ENCODE assay signal across 14 cellular contexts in the genomic region with DNA sequence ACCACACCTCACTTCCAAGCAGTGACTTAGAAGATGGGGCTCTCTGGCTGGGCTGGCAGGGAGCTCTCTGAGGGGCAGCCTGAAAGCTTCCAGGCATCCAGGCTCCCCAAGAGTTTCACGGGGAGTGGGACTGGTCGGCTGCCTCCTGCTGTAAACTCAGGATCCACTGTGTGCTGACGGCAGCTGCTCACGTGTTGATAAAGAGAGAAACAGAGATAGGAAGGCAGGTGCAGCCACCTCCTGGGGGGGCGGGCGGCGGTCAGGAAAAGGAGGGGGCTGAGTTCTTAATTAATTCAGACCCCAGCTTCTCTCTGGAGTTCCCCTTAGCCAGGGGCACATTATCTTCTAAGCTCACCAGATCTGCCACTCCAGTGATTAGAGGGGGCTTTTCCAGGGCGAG.
DNase-seq lines count a peak whose midpoint lies in the region; TF ChIP-seq lines count a peak whose summit lies in the region.
"Had no signal": no experiment of that assay in that cellular context is flagged by ENCODE, and none has a peak within 500 bp of the region (broad histone marks: within the 10 kb centered on the region; RNA-seq: fewer than 3 reads in every experiment).

No MANE protein-coding gene starts in this region.

- no peaks in the 10 kb centered on the region for H3K4me1 Mint-ChIP-seq in neural crest cell

- peaks cover 20% of the 10 kb centered on the region for H3K27me3 Mint-ChIP-seq in neural crest cell (ENCODE audit: low read depth)

- peak overlapping the region; percentile 58 for H3K27ac Mint-ChIP-seq in neural crest cell (ENCODE audit: unreplicated experiment)

- H3K4me3 Mint-ChIP-seq in neural crest cell: no peak overlapping the region

- peak; percentile 24 to 84 (median 66) for DNase-seq in NCI-H1417 (lab: John Stamatoyannopoulos, UW)
- no peak for DNase-seq in NCI-H1417 treated with DMSO at 0.1 percent for 48 hours (lab: John Stamatoyannopoulos, UW)
- peak; percentile 64 for DNase-seq in NCI-H146 treated with DMSO at 0.1 percent for 48 hours (lab: John Stamatoyannopoulos, UW; ENCODE audit: unreplicated experiment)
- peak; percentile 67 for DNase-seq in NCI-H345 treated with DMSO at 0.1 percent for 48 hours (lab: John Stamatoyannopoulos, UW; ENCODE audit: unreplicated experiment)
- DNase-seq in neural crest cell (ENCODE audit: low read depth, low spot score): no peak
- no peak for DNase-seq in 8988T
- DNase-seq in GM03348 (ENCODE audit: low spot score): no peak
- DNase-seq in stimulated activated CD4-positive, alpha-beta T cell treated with anti-CD3 and anti-CD28 coated beads, Interleukin-1b, Interleukin-23, amount 100 ng/mL, for 48 hours: no peak
- DNase-seq: DMS79, H7, NCI-H1436, NCI-H524 treated with DMSO at 0.1 percent for 48 hours, PC-9, SJCRH30 had no signal

- H3K36me3 Mint-ChIP-seq in neural crest cell (ENCODE audit: low read depth): no peaks in the 10 kb centered on the region

- no peaks in the 10 kb centered on the region for H3K9me3 Mint-ChIP-seq in neural crest cell

- no peak for TF ChIP-seq CTCF in neural crest cell (conservative IDR thresholded peaks at IDR 0.05)

Comparison
In these comparisons a context has a peak if more than half of its experiments do, and no peak if none do; other contexts are left out.
1. DNase-seq: peak in NCI-H1417 (3 of 3), NCI-H146 treated with DMSO at 0.1 percent for 48 hours (single experiment) and NCI-H345 treated with DMSO at 0.1 percent for 48 hours (single experiment); none in NCI-H1417 treated with DMSO at 0.1 percent for 48 hours (single experiment), neural crest cell (single experiment), 8988T (single experiment), GM03348 (single experiment) and stimulated activated CD4-positive, alpha-beta T cell treated with anti-CD3 and anti-CD28 coated beads, Interleukin-1b, Interleukin-23, amount 100 ng/mL, for 48 hours (single experiment).